In the genomic region with DNA sequence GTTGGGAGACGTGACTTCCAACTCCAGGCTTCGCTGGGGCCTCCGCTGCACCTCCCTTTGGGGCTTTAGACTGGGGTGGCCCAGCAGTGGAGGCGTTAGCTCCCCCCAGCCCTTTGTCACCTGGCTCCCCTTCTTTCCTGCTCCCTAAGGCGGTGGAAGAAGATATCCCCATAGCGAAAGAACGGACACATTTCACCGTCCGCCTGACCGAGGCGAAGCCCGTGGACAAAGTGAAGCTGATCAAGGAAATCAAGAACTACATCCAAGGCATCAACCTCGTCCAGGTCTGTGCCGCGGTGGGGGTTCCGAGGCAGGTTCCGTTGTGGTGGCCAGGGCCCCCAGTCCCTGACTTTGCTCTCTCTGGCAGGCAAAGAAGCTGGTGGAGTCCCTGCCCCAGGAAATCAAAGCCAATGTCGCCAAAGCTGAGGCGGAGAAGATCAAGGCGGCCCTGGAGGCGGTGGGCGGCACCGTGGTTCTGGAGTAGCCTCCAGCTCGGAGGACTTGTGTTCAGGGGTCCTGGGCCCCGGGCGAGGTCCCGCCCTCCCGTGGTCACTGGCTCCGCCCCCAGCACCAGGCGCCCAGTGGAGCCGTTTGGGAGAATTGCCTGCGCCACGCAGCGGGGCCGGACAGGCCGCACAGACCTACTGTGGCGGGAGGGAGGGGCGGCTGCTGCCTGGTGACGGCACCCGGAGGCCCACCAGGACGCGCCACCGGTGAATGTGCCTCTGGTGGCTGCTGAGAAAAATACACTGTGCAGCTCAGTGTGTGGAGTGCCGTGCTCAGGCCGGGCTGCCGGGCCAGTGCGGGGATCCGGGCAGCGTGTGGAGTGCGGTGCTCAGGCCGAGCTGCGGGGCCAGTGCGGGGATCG, we compare ENCODE assay signal across 1 cellular context.
TF ChIP-seq lines count a peak whose summit lies in the region.

No MANE protein-coding gene starts in this region.

TF ChIP-seq in GM12878, 131 proteins besides CTCF, POLR2A, EP300 and RAD21:
- TF ChIP-seq, protein P1, sequence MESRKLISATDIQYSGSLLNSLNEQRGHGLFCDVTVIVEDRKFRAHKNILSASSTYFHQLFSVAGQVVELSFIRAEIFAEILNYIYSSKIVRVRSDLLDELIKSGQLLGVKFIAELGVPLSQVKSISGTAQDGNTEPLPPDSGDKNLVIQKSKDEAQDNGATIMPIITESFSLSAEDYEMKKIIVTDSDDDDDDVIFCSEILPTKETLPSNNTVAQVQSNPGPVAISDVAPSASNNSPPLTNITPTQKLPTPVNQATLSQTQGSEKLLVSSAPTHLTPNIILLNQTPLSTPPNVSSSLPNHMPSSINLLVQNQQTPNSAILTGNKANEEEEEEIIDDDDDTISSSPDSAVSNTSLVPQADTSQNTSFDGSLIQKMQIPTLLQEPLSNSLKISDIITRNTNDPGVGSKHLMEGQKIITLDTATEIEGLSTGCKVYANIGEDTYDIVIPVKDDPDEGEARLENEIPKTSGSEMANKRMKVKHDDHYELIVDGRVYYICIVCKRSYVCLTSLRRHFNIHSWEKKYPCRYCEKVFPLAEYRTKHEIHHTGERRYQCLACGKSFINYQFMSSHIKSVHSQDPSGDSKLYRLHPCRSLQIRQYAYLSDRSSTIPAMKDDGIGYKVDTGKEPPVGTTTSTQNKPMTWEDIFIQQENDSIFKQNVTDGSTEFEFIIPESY (IDR thresholded peaks at IDR 0.05), result peak; percentile 23; the same call in 1 of the 2 replicates
- TF ChIP-seq CHD4 (IDR thresholded peaks at IDR 0.05) (no peak), CHD1 (IDR thresholded peaks at IDR 0.05; ENCODE audit: low read depth, low read length) (no peak), TBL1XR1 (IDR thresholded peaks at IDR 0.05; ENCODE audit: low read depth, low read length) (no peak), TCF12 (IDR thresholded peaks at IDR 0.05; ENCODE audit: low read depth, low read length) (no peak), SREBF1 (IDR thresholded peaks at IDR 0.05; ENCODE audit: low read length) (no peak), BHLHE40 (IDR thresholded peaks at IDR 0.05; ENCODE audit: borderline replicate concordance in 1 of 2, low read depth in 2 of 2, low read length in 1 of 2) (no peak), RUNX3 (IDR thresholded peaks at IDR 0.05; ENCODE audit: low read length) (no peak)
